Comparison of ENCODE assay signal across 20 cellular contexts in the genomic region with DNA sequence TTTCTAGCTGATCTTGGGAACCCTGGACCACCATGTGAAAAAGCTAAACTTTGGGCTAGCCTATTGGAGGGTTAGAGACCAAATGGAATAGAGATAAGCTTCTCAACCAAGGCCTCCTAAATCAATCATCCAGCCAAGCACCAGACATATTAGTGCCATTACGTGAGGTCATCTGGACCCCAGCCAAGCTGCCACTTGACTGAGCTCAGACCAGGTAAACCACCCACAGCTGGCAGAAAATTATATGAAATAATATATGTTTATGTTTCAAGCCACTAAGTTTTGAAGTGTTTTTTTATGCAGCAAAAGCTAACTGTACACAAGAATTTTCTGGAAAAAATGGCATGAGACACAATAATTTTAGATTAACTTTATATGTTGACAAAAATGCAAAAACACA.
DNase-seq lines count a peak whose midpoint lies in the region; ATAC-seq, FAIRE-seq and TF ChIP-seq lines count a peak whose summit lies in the region.
"Had no signal": no experiment of that assay in that cellular context is flagged by ENCODE, and none has a peak within 500 bp of the region (broad histone marks: within the 10 kb centered on the region; RNA-seq: fewer than 3 reads in every experiment).

No MANE protein-coding gene starts in this region.

- no peak overlapping the region for H3K4me2 ChIP-seq in K562 (ENCODE audit: insufficient read depth, low read length)
- no peak overlapping the region for H3K4me2 ChIP-seq in neural progenitor cell

- no peaks in the 10 kb centered on the region for H3K4me1 Mint-ChIP-seq in neural progenitor cell
- H3K4me1 Mint-ChIP-seq in WTC11: peaks cover 6% of the 10 kb centered on the region

- intact Hi-C loops in K562 (cut with micrococcal nuclease): no loop called here

- no peaks in the 10 kb centered on the region for H3K9me1 ChIP-seq in K562 (ENCODE audit: control insufficient read depth, insufficient read depth, low read length)

- no peaks in the 10 kb centered on the region for H3K36me3 ChIP-seq in HEK293 (ENCODE audit: control insufficient read depth in 2 of 2, insufficient read depth in 1 of 2, low read length in 2 of 2)
- no peaks in the 10 kb centered on the region for H3K36me3 ChIP-seq in K562 (ENCODE audit: control insufficient read depth, insufficient read depth, low read length)
- H3K36me3 ChIP-seq in neural progenitor cell: no peaks in the 10 kb centered on the region
- H3K36me3 ChIP-seq: suprapubic skin had no signal

- H3K4me3 ChIP-seq in HEK293 (ENCODE audit: low read depth, low read length) (no peak overlapping the region), K562 (no peak overlapping the region), neural progenitor cell (no peak overlapping the region)
- H3K4me3 ChIP-seq: GM23248, psoas muscle, suprapubic skin had no signal

- 0% methylated on average over 1 of the region's 1 CpG for WGBS in K562 (ENCODE audit: insufficient coverage, low coverage, missing lambda C conversion rate)

- no peaks in the 10 kb centered on the region for H3K79me2 ChIP-seq in K562 (ENCODE audit: control insufficient read depth, insufficient read depth, low read length)
- H3K79me2 ChIP-seq in neural progenitor cell (ENCODE audit: low read depth): no peaks in the 10 kb centered on the region

- peaks cover 3% of the 10 kb centered on the region for H3K27me3 Mint-ChIP-seq in neural progenitor cell (ENCODE audit: insufficient read depth, low read depth)
- no peaks in the 10 kb centered on the region; the same call in 1 of the 2 replicates for H3K27me3 Mint-ChIP-seq in WTC11 (ENCODE audit: low read depth)

- no TSS peak for BruUV-seq in K562 (replicated peaks; lab: Mats Ljungman, UMichigan)

- H3K4me1 ChIP-seq in HEK293 (ENCODE audit: control insufficient read depth, insufficient read depth, low read length): peaks cover 9% of the 10 kb centered on the region
- no peaks in the 10 kb centered on the region for H3K4me1 ChIP-seq in K562 (replicated peaks in 1 of 2; ENCODE audit: control insufficient read depth in 2 of 2, insufficient read depth in 2 of 2, low read length in 2 of 2)
- H3K4me1 ChIP-seq in neural progenitor cell: no peaks in the 10 kb centered on the region
- H3K4me1 ChIP-seq: psoas muscle, suprapubic skin had no signal

- no peak for TF ChIP-seq POLR2A in K562 (conservative IDR thresholded peaks at IDR 0.05)

- TF ChIP-seq CTCF in HEK293 (tag by site-specific recombination; IDR thresholded peaks at IDR 0.05) (no peak), K562 (IDR thresholded peaks at IDR 0.05 in 2 of 3, conservative IDR thresholded peaks at IDR 0.05 in 1 of 3; ENCODE audit: insufficient read depth in 2 of 3, low read depth in 1 of 3, low read length in 3 of 3) (no peak), neural progenitor cell (IDR thresholded peaks at IDR 0.05) (no peak), WTC11 (IDR thresholded peaks at IDR 0.05) (no peak)

- CTCF ChIA-PET in HEK293 (lab: Yijun Ruan, JAX): interaction anchor here (0.6 to 0.7 kb wide), 2 partner anchors 67 to 143 kb away, joined by 3 to 5 read pairs; no protein-coding TSS in a partner anchor
- CTCF ChIA-PET in K562 (lab: Yijun Ruan, JAX; ENCODE audit: low intra/inter-chr PET ratio): no interaction called here
- CTCF ChIA-PET in WTC11 (lab: Charles Lee): no interaction called here

- H3K36me3 Mint-ChIP-seq in neural progenitor cell (no peaks in the 10 kb centered on the region), WTC11 (no peaks in the 10 kb centered on the region)
- H3K36me3 Mint-ChIP-seq: CD4-positive, alpha-beta memory T cell had no signal

- TF ChIP-seq EP300 in K562 (IDR thresholded peaks at IDR 0.05; ENCODE audit: low read length): no peak

- in situ Hi-C loops in K562 (cut with MboI): no loop called here

- H3K27ac Mint-ChIP-seq in neural progenitor cell (no peak overlapping the region), WTC11 (no peak overlapping the region)
- H3K27ac Mint-ChIP-seq: activated naive CD4-positive, alpha-beta T cell treated with anti-CD3 and anti-CD28 coated beads for 36 hours; activated T-cell treated with anti-CD3 and anti-CD28 coated beads, Interleukin-2, amount 50 U/mL, for 72 hours; CD4-positive, alpha-beta memory T cell had no signal

- POLR2A ChIA-PET in HEK293 (lab: Yijun Ruan, JAX) (no interaction called here), K562 (lab: Yijun Ruan, JAX) (no interaction called here), WTC11 (lab: Charles Lee) (no interaction called here)

- H3K27ac ChIP-seq in HEK293 (ENCODE audit: extremely low read depth, low read depth, low read length) (no peak overlapping the region), K562 (ENCODE audit: extremely low read depth, low read depth, low read length) (no peak overlapping the region), neural progenitor cell (no peak overlapping the region)
- H3K27ac ChIP-seq: GM23248, psoas muscle, suprapubic skin had no signal

- ATAC-seq in K562: no peak
- no peak for ATAC-seq in WTC11
- no peak for ATAC-seq in HG03469 (IDR thresholded peaks at IDR 0.05; ENCODE audit: unreplicated experiment)
- ATAC-seq: activated T-cell treated with anti-CD3 and anti-CD28 coated beads, Interleukin-2, amount 50 U/mL, for 72 hours; psoas muscle had no signal

- no peak overlapping the region for H3K9ac ChIP-seq in K562 (ENCODE audit: insufficient read depth in 1 of 2, low read depth in 2 of 2, low read length in 2 of 2)
- no peak overlapping the region for H3K9ac ChIP-seq in neural progenitor cell
- H3K9ac ChIP-seq: GM23248 had no signal

- DNase-seq in DMS53 (lab: John Stamatoyannopoulos, UW) (peak; percentile 96), NCI-H510A treated with DMSO at 0.1 percent for 48 hours (lab: John Stamatoyannopoulos, UW) (peak; percentile 77), K562 (ENCODE audit: extremely low read depth in 1 of 4, low spot score in 3 of 4) (peak in 1 of 4 experiments; percentile 9), neural progenitor cell (ENCODE audit: low spot score) (no peak), WTC11 (ENCODE audit: low spot score) (no peak)
- DNase-seq: activated CD4-positive, CD25-positive, alpha-beta regulatory T cell treated with anti-CD3 and anti-CD28 coated beads, Interleukin-2, amount 50 U/mL, for 72 hours; activated CD8-positive, alpha-beta memory T cell treated with anti-CD3 and anti-CD28 coated beads for 24 hours; activated naive CD4-positive, alpha-beta T cell treated with anti-CD3 and anti-CD28 coated beads for 36 hours; activated T-cell treated with anti-CD3 and anti-CD28 coated beads, Interleukin-2, amount 50 U/mL, for 72 hours; amniotic stem cell; CD4-positive, alpha-beta memory T cell; EL; glutamatergic neuron; GM23248; NCI-H446; psoas muscle; SW 1271 had no signal

- no peaks in the 10 kb centered on the region for H3K27me3 ChIP-seq in K562 (ENCODE audit: control insufficient read depth in 2 of 2, insufficient read depth in 2 of 2, low read length in 2 of 2)
- H3K27me3 ChIP-seq in neural progenitor cell: no peaks in the 10 kb centered on the region
- H3K27me3 ChIP-seq: suprapubic skin had no signal

- H3K4me3 Mint-ChIP-seq in neural progenitor cell: no peak overlapping the region
- H3K4me3 Mint-ChIP-seq in WTC11: no peak overlapping the region
- H3K4me3 Mint-ChIP-seq: activated naive CD4-positive, alpha-beta T cell treated with anti-CD3 and anti-CD28 coated beads for 36 hours; activated T-cell treated with anti-CD3 and anti-CD28 coated beads, Interleukin-2, amount 50 U/mL, for 72 hours; CD4-positive, alpha-beta memory T cell had no signal

- no peaks in the 10 kb centered on the region for H3F3A ChIP-seq in neural progenitor cell (ENCODE audit: low read depth)

- H2AFZ ChIP-seq in K562 (ENCODE audit: low read depth, low read length) (no peak overlapping the region), neural progenitor cell (replicated peaks) (no peak overlapping the region)
- H2AFZ ChIP-seq: GM23248 had no signal

- H4K20me1 ChIP-seq in K562 (replicated peaks; ENCODE audit: control insufficient read depth, insufficient read depth, low read length) (no peaks in the 10 kb centered on the region), neural progenitor cell (ENCODE audit: low read depth) (no peaks in the 10 kb centered on the region)

- no peaks in the 10 kb centered on the region for H3K9me3 ChIP-seq in HEK293 (ENCODE audit: control insufficient read depth, insufficient read depth, low read depth, low read length)
- H3K9me3 ChIP-seq in K562 (replicated peaks; ENCODE audit: control insufficient read depth, insufficient read depth, low read depth, low read length): no peaks in the 10 kb centered on the region
- H3K9me3 ChIP-seq in neural progenitor cell (ENCODE audit: low read depth): no peaks in the 10 kb centered on the region
- H3K9me3 ChIP-seq: psoas muscle, suprapubic skin had no signal

- FAIRE-seq in K562 (lab: Jason Lieb, UNC): no peak

- H3K9me3 Mint-ChIP-seq in neural progenitor cell (no peaks in the 10 kb centered on the region), WTC11 (no peaks in the 10 kb centered on the region)
- H3K9me3 Mint-ChIP-seq: activated naive CD4-positive, alpha-beta T cell treated with anti-CD3 and anti-CD28 coated beads for 36 hours; activated T-cell treated with anti-CD3 and anti-CD28 coated beads, Interleukin-2, amount 50 U/mL, for 72 hours; CD4-positive, alpha-beta memory T cell had no signal

- no peak for TF ChIP-seq RAD21 in K562 (CRISPR knock-in tag; conservative IDR thresholded peaks at IDR 0.05 in 1 of 2, IDR thresholded peaks at IDR 0.05 in 1 of 2)

TF ChIP-seq in HEK293, 187 proteins besides CTCF, POLR2A, EP300 and RAD21 (continues in another document):
- TF ChIP-seq ZNF239 (tag by site-specific recombination; IDR thresholded peaks at IDR 0.05) (no peak), ZNF629 (tag by site-specific recombination; IDR thresholded peaks at IDR 0.05) (peak; percentile 23; the same call in 1 of the 2 replicates)

TF ChIP-seq in WTC11, 78 proteins besides CTCF, POLR2A, EP300 and RAD21 (continues in another document):
- no peak for TF ChIP-seq JUN (CRISPR knock-in tag; IDR thresholded peaks at IDR 0.05)

Comparison
In these comparisons a context has a peak if more than half of its experiments do, and no peak if none do; other contexts are left out.
1. DNase-seq: peak in DMS53 (single experiment) and NCI-H510A treated with DMSO at 0.1 percent for 48 hours (single experiment); none in neural progenitor cell (single experiment) and WTC11 (single experiment).